In genomic region chr2:68330691-68331090, GRCh38 we compare ENCODE assay signal across 28 cellular contexts. TPM values are rescaled to one million over a fixed set of nuclear protein-coding genes. Genes with fewer than 3 reads are reported as not detected.
DNase-seq lines count a peak whose midpoint lies in the region; ATAC-seq, FAIRE-seq and TF ChIP-seq lines count a peak whose summit lies in the region.
"Had no signal": no experiment of that assay in that cellular context is flagged by ENCODE, and none has a peak within 500 bp of the region (broad histone marks: within the 10 kb centered on the region; RNA-seq: fewer than 3 reads in every experiment).

No MANE protein-coding gene starts in this region.

- no peak overlapping the region for H3K4me3 Mint-ChIP-seq in activated CD8-positive, alpha-beta T cell treated with anti-CD3 and anti-CD28 coated beads for 36 hours
- H3K4me3 Mint-ChIP-seq in activated CD8-positive, alpha-beta T cell treated with anti-CD3 and anti-CD28 coated beads, Interleukin-2, amount 10 ng/mL, durations not matched to agents 7 days and 5 days: no peak overlapping the region
- no peak overlapping the region for H3K4me3 Mint-ChIP-seq in Calu3 (ENCODE audit: low read depth, unreplicated experiment)
- H3K4me3 Mint-ChIP-seq: activated CD4-positive, alpha-beta memory T cell treated with anti-CD3 and anti-CD28 coated beads for 36 hours; activated naive CD8-positive, alpha-beta T cell treated with anti-CD3 and anti-CD28 coated beads, Interleukin-2, amount 10 ng/mL, durations not matched to agents 7 days and 5 days; activated T-cell treated with anti-CD3 and anti-CD28 coated beads, Interleukin-2, amount 50 U/mL, for 72 hours; stimulated activated naive B cell treated with anti-CD40 and anti-IgM and Interleukin-4, amounts not matched to agents 10 μg/mL and 1 μg/mL and 100 μg/mL, for 72 hours had no signal

- H3K79me2 ChIP-seq in fibroblast of lung (ENCODE audit: control insufficient read depth, insufficient read depth, low read length): no peaks in the 10 kb centered on the region
- H3K79me2 ChIP-seq in hepatocyte: no peaks in the 10 kb centered on the region

- peak; percentile 65 for ATAC-seq in activated CD8-positive, alpha-beta T cell treated with anti-CD3 and anti-CD28 coated beads for 36 hours
- no peak for ATAC-seq in activated CD8-positive, alpha-beta T cell treated with anti-CD3 and anti-CD28 coated beads, Interleukin-2, amount 10 ng/mL, durations not matched to agents 7 days and 5 days
- ATAC-seq: Panc1; sciatic nerve; stimulated activated naive B cell treated with anti-CD40 and anti-IgM and Interleukin-4, amounts not matched to agents 10 μg/mL and 1 μg/mL and 100 μg/mL, for 72 hours had no signal

- no peak for TF ChIP-seq POLR2A in prostate gland (IDR thresholded peaks at IDR 0.05)

- peaks cover 21% of the 10 kb centered on the region for H3K27me3 Mint-ChIP-seq in activated CD8-positive, alpha-beta T cell treated with anti-CD3 and anti-CD28 coated beads for 36 hours
- peaks cover 10% of the 10 kb centered on the region for H3K27me3 Mint-ChIP-seq in activated CD8-positive, alpha-beta T cell treated with anti-CD3 and anti-CD28 coated beads, Interleukin-2, amount 10 ng/mL, durations not matched to agents 7 days and 5 days (ENCODE audit: low read depth)
- H3K27me3 Mint-ChIP-seq in Calu3 (ENCODE audit: unreplicated experiment): peaks cover 14% of the 10 kb centered on the region

- TF ChIP-seq CTCF in activated CD8-positive, alpha-beta T cell treated with anti-CD3 and anti-CD28 coated beads for 36 hours (IDR thresholded peaks at IDR 0.05): no peak
- no peak for TF ChIP-seq CTCF in fibroblast of lung (conservative IDR thresholded peaks at IDR 0.05 in 1 of 2, IDR thresholded peaks at IDR 0.05 in 1 of 2; ENCODE audit: low read depth in 1 of 2, low read length in 2 of 2)
- no peak for TF ChIP-seq CTCF in hepatocyte (IDR thresholded peaks at IDR 0.05; ENCODE audit: poor library complexity)
- no peak for TF ChIP-seq CTCF in prostate gland (IDR thresholded peaks at IDR 0.05)
- TF ChIP-seq CTCF in Calu3 (IDR thresholded peaks at IDR 0.05; ENCODE audit: unreplicated experiment): no peak

- POLR2A ChIA-PET in activated CD8-positive, alpha-beta T cell treated with anti-CD3 and anti-CD28 coated beads for 36 hours (lab: Charles Lee): no interaction called here
- POLR2A ChIA-PET in activated CD8-positive, alpha-beta T cell treated with anti-CD3 and anti-CD28 coated beads, Interleukin-2, amount 10 ng/mL, durations not matched to agents 7 days and 5 days (lab: Charles Lee): no interaction called here

- H3K4me2 ChIP-seq in fibroblast of lung (ENCODE audit: extremely low read depth, insufficient read depth, low read length) (peak overlapping the region; percentile 17), hepatocyte (no peak overlapping the region)

- H3K36me3 Mint-ChIP-seq in activated CD8-positive, alpha-beta T cell treated with anti-CD3 and anti-CD28 coated beads for 36 hours (ENCODE audit: low read depth): no peaks in the 10 kb centered on the region
- no peaks in the 10 kb centered on the region for H3K36me3 Mint-ChIP-seq in activated CD8-positive, alpha-beta T cell treated with anti-CD3 and anti-CD28 coated beads, Interleukin-2, amount 10 ng/mL, durations not matched to agents 7 days and 5 days (ENCODE audit: low read depth)
- no peaks in the 10 kb centered on the region for H3K36me3 Mint-ChIP-seq in Calu3 (ENCODE audit: insufficient read depth, unreplicated experiment)
- H3K36me3 Mint-ChIP-seq: activated CD4-positive, alpha-beta memory T cell treated with anti-CD3 and anti-CD28 coated beads for 36 hours; activated naive CD8-positive, alpha-beta T cell treated with anti-CD3 and anti-CD28 coated beads, Interleukin-2, amount 10 ng/mL, durations not matched to agents 7 days and 5 days; stimulated activated naive B cell treated with anti-CD40 and anti-IgM and Interleukin-4, amounts not matched to agents 10 μg/mL and 1 μg/mL and 100 μg/mL, for 72 hours had no signal

- peak; percentile 61 for FAIRE-seq in urothelium cell line (lab: Jason Lieb, UNC)
- FAIRE-seq: islet of Langerhans had no signal

- H3K27ac ChIP-seq in fibroblast of lung (ENCODE audit: insufficient read depth, low read length): no peak overlapping the region
- no peak overlapping the region for H3K27ac ChIP-seq in hepatocyte
- H3K27ac ChIP-seq in prostate gland: no peak overlapping the region
- H3K27ac ChIP-seq: esophagus squamous epithelium, HL-60, SK-N-MC, tibial nerve had no signal

- H2AFZ ChIP-seq in fibroblast of lung (ENCODE audit: low read length) (no peak overlapping the region), hepatocyte (no peak overlapping the region)

- H3K9me3 ChIP-seq in adipocyte (ENCODE audit: control insufficient read depth, low read length) (no peaks in the 10 kb centered on the region), fibroblast of lung (ENCODE audit: control insufficient read depth, insufficient read depth, low read depth, low read length) (no peaks in the 10 kb centered on the region), hepatocyte (ENCODE audit: low read depth) (no peaks in the 10 kb centered on the region), prostate gland (no peaks in the 10 kb centered on the region)
- H3K9me3 ChIP-seq: BE2C, esophagus squamous epithelium, tibial nerve had no signal

- intact Hi-C loops in activated CD8-positive, alpha-beta T cell treated with anti-CD3 and anti-CD28 coated beads for 36 hours (cut with micrococcal nuclease): no loop called here
- intact Hi-C loops in prostate gland (cut with DNase I): no loop called here
- intact Hi-C loops in Calu3 (cut with micrococcal nuclease; ENCODE audit: unreplicated experiment): no loop called here

- H3K9me2 ChIP-seq in hepatocyte (replicated peaks; ENCODE audit: insufficient read depth): no peaks in the 10 kb centered on the region

- H3K4me3 ChIP-seq in adipocyte (ENCODE audit: low read length) (no peak overlapping the region), fibroblast of lung (replicated peaks in 1 of 4; ENCODE audit: control extremely low read depth in 1 of 4, insufficient read depth in 1 of 4, low read depth in 3 of 4, low read length in 4 of 4) (no peak overlapping the region), hepatocyte (no peak overlapping the region), prostate gland (no peak overlapping the region)
- H3K4me3 ChIP-seq: esophagus squamous epithelium, SK-N-MC, tibial nerve had no signal

- H4K20me1 ChIP-seq in fibroblast of lung (ENCODE audit: control insufficient read depth, extremely low read depth, insufficient read depth, low read length) (no peaks in the 10 kb centered on the region), hepatocyte (ENCODE audit: insufficient read depth, poor library complexity, severe bottlenecking) (no peaks in the 10 kb centered on the region)

- no peaks in the 10 kb centered on the region for H3K4me1 Mint-ChIP-seq in activated CD8-positive, alpha-beta T cell treated with anti-CD3 and anti-CD28 coated beads for 36 hours (ENCODE audit: low read depth)
- no peaks in the 10 kb centered on the region for H3K4me1 Mint-ChIP-seq in activated CD8-positive, alpha-beta T cell treated with anti-CD3 and anti-CD28 coated beads, Interleukin-2, amount 10 ng/mL, durations not matched to agents 7 days and 5 days (ENCODE audit: low read depth)
- no peaks in the 10 kb centered on the region for H3K4me1 Mint-ChIP-seq in Calu3 (ENCODE audit: low read depth, unreplicated experiment)
- H3K4me1 Mint-ChIP-seq: activated naive CD8-positive, alpha-beta T cell treated with anti-CD3 and anti-CD28 coated beads, Interleukin-2, amount 10 ng/mL, durations not matched to agents 7 days and 5 days; stimulated activated naive B cell treated with anti-CD40 and anti-IgM and Interleukin-4, amounts not matched to agents 10 μg/mL and 1 μg/mL and 100 μg/mL, for 72 hours had no signal

- CTCF ChIA-PET in activated CD8-positive, alpha-beta T cell treated with anti-CD3 and anti-CD28 coated beads for 36 hours (lab: Charles Lee): interaction anchor here (1.0 kb wide), 1 partner anchor 111 kb away, joined by 3 read pairs; no protein-coding TSS in a partner anchor
- CTCF ChIA-PET in activated CD8-positive, alpha-beta T cell treated with anti-CD3 and anti-CD28 coated beads, Interleukin-2, amount 10 ng/mL, durations not matched to agents 7 days and 5 days (lab: Charles Lee): interaction anchor here (1.3 kb wide), 1 partner anchor 110 kb away, joined by 3 read pairs; no protein-coding TSS in a partner anchor
- CTCF ChIA-PET in Calu3 (lab: Charles Lee): no interaction called here

- 92% methylated on average over 2 of the region's 2 CpGs for WGBS in hepatocyte (ENCODE audit: low lambda C conversion rate, missing lambda C conversion rate)
- WGBS in prostate gland: 46% methylated on average over 2 of the region's 2 CpGs

- H3K4me1 ChIP-seq in adipocyte (ENCODE audit: control insufficient read depth, insufficient read depth, low read length): no peaks in the 10 kb centered on the region
- H3K4me1 ChIP-seq in fibroblast of lung (ENCODE audit: control insufficient read depth, extremely low read depth, insufficient read depth, low read length): peaks cover 2% of the 10 kb centered on the region
- no peaks in the 10 kb centered on the region for H3K4me1 ChIP-seq in hepatocyte (ENCODE audit: insufficient read depth)
- H3K4me1 ChIP-seq in prostate gland (replicated peaks): no peaks in the 10 kb centered on the region
- H3K4me1 ChIP-seq: BE2C, esophagus squamous epithelium, tibial nerve had no signal

- BruUV-seq in Calu3 (replicated peaks; lab: Mats Ljungman, UMichigan): no TSS peak

- H3K27ac Mint-ChIP-seq in activated CD8-positive, alpha-beta T cell treated with anti-CD3 and anti-CD28 coated beads for 36 hours: no peak overlapping the region
- no peak overlapping the region for H3K27ac Mint-ChIP-seq in activated CD8-positive, alpha-beta T cell treated with anti-CD3 and anti-CD28 coated beads, Interleukin-2, amount 10 ng/mL, durations not matched to agents 7 days and 5 days
- H3K27ac Mint-ChIP-seq in Calu3 (ENCODE audit: unreplicated experiment): no peak overlapping the region
- H3K27ac Mint-ChIP-seq: activated CD4-positive, alpha-beta memory T cell treated with anti-CD3 and anti-CD28 coated beads for 36 hours; activated naive CD8-positive, alpha-beta T cell treated with anti-CD3 and anti-CD28 coated beads, Interleukin-2, amount 10 ng/mL, durations not matched to agents 7 days and 5 days; activated T-cell treated with anti-CD3 and anti-CD28 coated beads, Interleukin-2, amount 50 U/mL, for 72 hours; stimulated activated naive B cell treated with anti-CD40 and anti-IgM and Interleukin-4, amounts not matched to agents 10 μg/mL and 1 μg/mL and 100 μg/mL, for 72 hours had no signal

- DNase-seq in activated CD8-positive, alpha-beta T cell treated with anti-CD3 and anti-CD28 coated beads for 36 hours: peak; percentile 4
- no peak for DNase-seq in activated CD8-positive, alpha-beta T cell treated with anti-CD3 and anti-CD28 coated beads, Interleukin-2, amount 10 ng/mL, durations not matched to agents 7 days and 5 days
- DNase-seq in adipocyte (ENCODE audit: low read depth) (peak; percentile 12), fibroblast of lung (ENCODE audit: low read depth in 2 of 2) (peak; percentile 38 to 40), urothelium cell line (ENCODE audit: low spot score) (no peak), hepatocyte (ENCODE audit: low spot score) (no peak), prostate gland (ENCODE audit: low spot score) (no peak), Calu3 (no peak)
- DNase-seq: activated CD4-positive, alpha-beta memory T cell treated with anti-CD3 and anti-CD28 coated beads for 36 hours; activated naive CD8-positive, alpha-beta T cell treated with anti-CD3 and anti-CD28 coated beads, Interleukin-2, amount 10 ng/mL, durations not matched to agents 7 days and 5 days; activated T-cell treated with anti-CD3 and anti-CD28 coated beads, Interleukin-2, amount 50 U/mL, for 72 hours; BE2C; COR-L47; esophagus squamous epithelium; HCEC 1CT; MV-4-11; NCI-H187; NCI-H345; stimulated activated naive B cell treated with anti-CD40 and anti-IgM and Interleukin-4, amounts not matched to agents 10 μg/mL and 1 μg/mL and 100 μg/mL, for 72 hours had no signal

- no peaks in the 10 kb centered on the region for H3K27me3 ChIP-seq in adipocyte (replicated peaks; ENCODE audit: control insufficient read depth, insufficient read depth, low read length)
- no peaks in the 10 kb centered on the region for H3K27me3 ChIP-seq in fibroblast of lung (ENCODE audit: control insufficient read depth, insufficient read depth, low read length)
- H3K27me3 ChIP-seq in hepatocyte: peaks cover 13% of the 10 kb centered on the region
- H3K27me3 ChIP-seq in prostate gland (replicated peaks; ENCODE audit: insufficient read depth): no peaks in the 10 kb centered on the region
- H3K27me3 ChIP-seq: BE2C had no signal

- no peaks in the 10 kb centered on the region for H3K9me3 Mint-ChIP-seq in activated CD8-positive, alpha-beta T cell treated with anti-CD3 and anti-CD28 coated beads for 36 hours
- no peaks in the 10 kb centered on the region for H3K9me3 Mint-ChIP-seq in activated CD8-positive, alpha-beta T cell treated with anti-CD3 and anti-CD28 coated beads, Interleukin-2, amount 10 ng/mL, durations not matched to agents 7 days and 5 days (ENCODE audit: insufficient read depth)
- peaks cover 5% of the 10 kb centered on the region for H3K9me3 Mint-ChIP-seq in Calu3 (ENCODE audit: low read depth, unreplicated experiment)
- H3K9me3 Mint-ChIP-seq: activated CD4-positive, alpha-beta memory T cell treated with anti-CD3 and anti-CD28 coated beads for 36 hours; activated naive CD8-positive, alpha-beta T cell treated with anti-CD3 and anti-CD28 coated beads, Interleukin-2, amount 10 ng/mL, durations not matched to agents 7 days and 5 days; activated T-cell treated with anti-CD3 and anti-CD28 coated beads, Interleukin-2, amount 50 U/mL, for 72 hours; stimulated activated naive B cell treated with anti-CD40 and anti-IgM and Interleukin-4, amounts not matched to agents 10 μg/mL and 1 μg/mL and 100 μg/mL, for 72 hours had no signal

- H3K9ac ChIP-seq in adipocyte (ENCODE audit: low read length): no peak overlapping the region
- no peak overlapping the region for H3K9ac ChIP-seq in fibroblast of lung (ENCODE audit: insufficient read depth, low read length)

- H3K36me3 ChIP-seq in adipocyte (ENCODE audit: control insufficient read depth, insufficient read depth, low read length, severe bottlenecking): no peaks in the 10 kb centered on the region
- no peaks in the 10 kb centered on the region for H3K36me3 ChIP-seq in fibroblast of lung (ENCODE audit: control insufficient read depth, insufficient read depth, low read length)
- H3K36me3 ChIP-seq in hepatocyte (replicated peaks; ENCODE audit: insufficient read depth, low read depth): no peaks in the 10 kb centered on the region
- no peaks in the 10 kb centered on the region for H3K36me3 ChIP-seq in prostate gland
- H3K36me3 ChIP-seq: BE2C, esophagus squamous epithelium, tibial nerve had no signal

RNA-seq across cellular contexts. Expression of gene CNRIP1, which starts 10.9 kb away (rescaled TPM):
- not detected for total RNA-seq in activated CD8-positive, alpha-beta T cell treated with anti-CD3 and anti-CD28 coated beads for 36 hours
- not detected for total RNA-seq in activated CD8-positive, alpha-beta T cell treated with anti-CD3 and anti-CD28 coated beads, Interleukin-2, amount 10 ng/mL, durations not matched to agents 7 days and 5 days
- total RNA-seq in fibroblast of lung: 34.7 and 39.8 TPM in 2 replicates
- polyA plus RNA-seq in fibroblast of lung: 47.7 and 58.7 TPM in 2 replicates
- polyA plus RNA-seq in fibroblast of lung (2012): 29.0 and 41.4 TPM in 2 replicates
- 14.1 and 27.9 TPM in 2 replicates for polyA minus RNA-seq in fibroblast of lung (ENCODE audit: low replicate concordance)
- 5.8 and 7.9 TPM in 2 replicates for total RNA-seq in hepatocyte
- 3.1 and 8.6 TPM in 2 replicates for polyA plus RNA-seq in hepatocyte
- 10 to 100 TPM in 1 of 2 donors, 1 to 10 TPM in 1; 3.6 to 16.5 TPM for total RNA-seq in prostate gland
- not detected in 2 replicates for total RNA-seq in Calu3 (2022)
- total RNA-seq: activated CD4-positive, alpha-beta memory T cell treated with anti-CD3 and anti-CD28 coated beads for 36 hours; activated naive CD8-positive, alpha-beta T cell treated with anti-CD3 and anti-CD28 coated beads, Interleukin-2, amount 10 ng/mL, durations not matched to agents 7 days and 5 days; activated T-cell treated with anti-CD3 and anti-CD28 coated beads, Interleukin-2, amount 50 U/mL, for 72 hours; T-helper 2 cell treated with Interferon-gamma antibody and Interleukin-4, amounts not matched to agents 100 ng/mL and 5 ng/mL, for 36 hours had no signal

RNA-seq across cellular contexts. Expression of gene PLEK, which starts 34.4 kb away (rescaled TPM):
- 1 to 10 TPM; 4.8 to 6.0 TPM for total RNA-seq in activated CD8-positive, alpha-beta T cell treated with anti-CD3 and anti-CD28 coated beads for 36 hours
- total RNA-seq in activated CD8-positive, alpha-beta T cell treated with anti-CD3 and anti-CD28 coated beads, Interleukin-2, amount 10 ng/mL, durations not matched to agents 7 days and 5 days: 1 to 10 TPM; 4.5 to 4.7 TPM
- total RNA-seq in fibroblast of lung (not detected in 2 replicates), hepatocyte (0.08 and 0.93 TPM in 2 replicates), prostate gland (1 to 10 TPM in 1 of 2 donors, under 1 TPM in 1; 0.59 to 2.1 TPM), Calu3 (2022) (not detected in 2 replicates)
- polyA plus RNA-seq in fibroblast of lung (0.02 TPM in 1 of 2 replicates, not detected in the other), hepatocyte (0.72 and 0.92 TPM in 2 replicates)
- polyA plus RNA-seq in fibroblast of lung (2012): not detected in 2 replicates
- polyA minus RNA-seq in fibroblast of lung (ENCODE audit: low replicate concordance): 0.43 TPM in 1 of 2 replicates, not detected in the other
- total RNA-seq: A172, G401 had no signal

Comparison
In these comparisons a context has a peak if more than half of its experiments do, and no peak if none do; other contexts are left out.
1. DNase-seq: peak in activated CD8-positive, alpha-beta T cell treated with anti-CD3 and anti-CD28 coated beads for 36 hours (single experiment), adipocyte (single experiment) and fibroblast of lung (2 of 2); none in activated CD8-positive, alpha-beta T cell treated with anti-CD3 and anti-CD28 coated beads, Interleukin-2, amount 10 ng/mL, durations not matched to agents 7 days and 5 days (single experiment), urothelium cell line (single experiment), hepatocyte (single experiment), prostate gland (single experiment) and Calu3 (single experiment).